ENCODE assay signal across 9 cellular contexts in the genomic region with DNA sequence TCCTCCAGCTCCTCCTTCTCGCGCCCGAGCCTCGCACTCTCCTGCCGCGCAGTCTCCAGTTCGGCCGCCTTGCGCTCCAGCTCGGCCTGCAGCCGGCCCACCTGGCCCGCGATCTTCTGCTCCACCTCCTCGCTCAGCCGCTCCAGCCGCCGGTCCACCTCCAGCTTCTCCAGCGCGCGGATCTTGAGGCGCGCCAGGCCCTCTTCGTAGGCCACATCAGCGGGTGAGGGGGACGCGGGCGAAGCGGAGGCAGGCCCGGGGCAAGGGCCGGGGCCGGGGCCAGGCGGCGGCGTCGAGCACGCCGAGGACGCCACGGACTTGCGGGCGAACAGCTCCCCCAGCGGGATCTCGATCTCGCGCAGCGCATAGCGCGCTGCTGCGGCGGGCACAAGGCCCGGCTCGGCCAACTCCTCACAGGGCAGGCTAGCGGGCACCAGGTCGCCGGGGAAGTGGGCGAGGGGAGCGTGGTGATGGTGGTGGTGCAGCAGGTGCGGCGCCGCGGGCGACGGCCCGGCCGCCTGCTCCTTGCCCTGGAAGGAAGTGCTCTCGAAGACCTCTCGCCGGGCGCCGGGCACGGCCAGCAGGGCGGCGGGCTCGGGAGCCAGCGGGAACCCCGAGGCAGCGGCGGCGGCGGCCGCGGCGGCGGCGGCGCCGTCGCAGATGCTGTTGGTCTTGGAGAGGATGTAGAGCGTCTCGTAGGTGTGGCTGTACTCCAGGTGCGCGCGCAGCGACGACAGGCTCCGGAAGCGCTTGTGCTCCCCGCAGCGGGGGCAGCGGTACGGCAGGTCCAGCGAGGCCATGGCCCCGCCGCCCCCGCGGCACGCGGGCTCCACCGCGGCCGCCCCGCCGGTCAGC. TPM values are rescaled to one million over a fixed set of nuclear protein-coding genes. Genes with fewer than 3 reads are reported as not detected.
A peak's percentile ranks its signal among the peaks of the same experiment; 100 is the strongest.
DNase-seq lines count a peak whose midpoint lies in the region; ATAC-seq and TF ChIP-seq lines count a peak whose summit lies in the region.
"Had no signal": no experiment of that assay in that cellular context is flagged by ENCODE, and none has a peak within 500 bp of the region (broad histone marks: within the 10 kb centered on the region; RNA-seq: fewer than 3 reads in every experiment).

No MANE protein-coding gene starts in this region.

- H3K27ac ChIP-seq in right atrium auricular region, result no peak overlapping the region
- no peak overlapping the region for H3K27ac ChIP-seq in Karpas-422 (ENCODE audit: low read length)
- H3K27ac ChIP-seq: BLaER1 treated with 17β-estradiol and CSF1 and Interleukin-3, amounts not matched to agents 10 nM and 100 nM had no signal

- H3K27ac Mint-ChIP-seq in activated B cell treated with CpG ODN at 0.5 μM for 24 hours, result no peak overlapping the region

- H3K36me3 Mint-ChIP-seq in activated B cell treated with CpG ODN at 0.5 μM for 24 hours (ENCODE audit: low read depth), result peaks cover 15% of the 10 kb centered on the region

- ATAC-seq in activated B cell treated with CpG ODN at 0.5 μM for 24 hours (ENCODE audit: low read depth), result peak; percentile 92

- H3K36me3 ChIP-seq in right atrium auricular region, result no peaks in the 10 kb centered on the region
- H3K36me3 ChIP-seq in Karpas-422 (ENCODE audit: insufficient read depth, low read length), result peaks cover 33% of the 10 kb centered on the region

- peaks cover 78% of the 10 kb centered on the region for H3K79me2 ChIP-seq in Karpas-422 (ENCODE audit: low read length)

- CTCF ChIA-PET in activated B cell treated with CpG ODN at 0.5 μM for 24 hours (lab: Charles Lee), result interaction anchor here (0.8 to 1.2 kb wide), 2 partner anchors 16 to 20 kb away, joined by 3 read pairs; no protein-coding TSS in a partner anchor

- peak overlapping the region; percentile 62 for H3K9ac ChIP-seq in Karpas-422 (ENCODE audit: low read length)
- H3K9ac ChIP-seq: BLaER1 treated with 17β-estradiol and CSF1 and Interleukin-3, amounts not matched to agents 10 nM and 100 nM had no signal

- DNase-seq in cardiac septum (ENCODE audit: low spot score), result peak; percentile 71
- no peak for DNase-seq in right atrium auricular region (ENCODE audit: low spot score)
- DNase-seq in Karpas-422, result peak; percentile 83
- DNase-seq in activated B cell treated with CpG ODN at 0.5 μM for 24 hours, result peak; percentile 54
- peak; percentile 75 for DNase-seq in central memory CD4-positive, alpha-beta T cell
- peak; percentile 77 for DNase-seq in mucosa of gallbladder (ENCODE audit: low spot score)
- peak; percentile 67 for DNase-seq in stimulated activated naive CD4-positive, alpha-beta T cell treated with Interleukin-2 at 50 U/mL for 16 hours (lab: John Stamatoyannopoulos, UW)
- no peak for DNase-seq in erythroblast (lab: John Stamatoyannopoulos, UW)

- no peak for TF ChIP-seq POLR2A in erythroblast (IDR thresholded peaks at IDR 0.05; ENCODE audit: low read length)

- no peaks in the 10 kb centered on the region for H3K9me3 Mint-ChIP-seq in activated B cell treated with CpG ODN at 0.5 μM for 24 hours

- POLR2A ChIA-PET in activated B cell treated with CpG ODN at 0.5 μM for 24 hours (lab: Charles Lee), result interaction anchor here (1.0 to 1.3 kb wide), 2 partner anchors 35 to 36 kb away, joined by 4 read pairs; a partner anchor contains a TSS

- H3K27me3 ChIP-seq in right atrium auricular region, result peaks cover 0 to 2% of the 10 kb centered on the region in 2 donors
- H3K27me3 ChIP-seq in Karpas-422 (ENCODE audit: low read length), result no peaks in the 10 kb centered on the region
- H3K27me3 ChIP-seq: BLaER1 treated with 17β-estradiol and CSF1 and Interleukin-3, amounts not matched to agents 10 nM and 100 nM had no signal

- H3K9me2 ChIP-seq in Karpas-422 (replicated peaks; ENCODE audit: insufficient read depth, low read length), result no peaks in the 10 kb centered on the region

- peak overlapping the region in 1 of 2 donors; percentile 9 for H3K4me3 ChIP-seq in right atrium auricular region
- peak overlapping the region; percentile 52; the same call in 1 of the 2 replicates for H3K4me3 ChIP-seq in Karpas-422 (ENCODE audit: low read length)
- H3K4me3 ChIP-seq: BLaER1 treated with 17β-estradiol and CSF1 and Interleukin-3, amounts not matched to agents 10 nM and 100 nM had no signal

- TF ChIP-seq CTCF in right atrium auricular region (IDR thresholded peaks at IDR 0.05) (no peak), activated B cell treated with CpG ODN at 0.5 μM for 24 hours (IDR thresholded peaks at IDR 0.05) (no peak)

- H3K4me1 ChIP-seq in right atrium auricular region, result peaks cover 0 to 7% of the 10 kb centered on the region in 2 donors
- H3K4me1 ChIP-seq in Karpas-422 (ENCODE audit: low read length), result peaks cover 11% of the 10 kb centered on the region; the same call in 1 of the 2 replicates

- intact Hi-C loops in cardiac septum (cut with DNase I) (no loop called here), activated B cell treated with CpG ODN at 0.5 μM for 24 hours (cut with micrococcal nuclease) (loop anchor here (1.0 to 2.0 kb wide), 3 partner anchors 15 to 36 kb away; a partner anchor contains a TSS)

- H3K9me3 ChIP-seq in right atrium auricular region (no peaks in the 10 kb centered on the region), Karpas-422 (ENCODE audit: low read length) (no peaks in the 10 kb centered on the region)
- H3K9me3 ChIP-seq: BLaER1 treated with 17β-estradiol and CSF1 and Interleukin-3, amounts not matched to agents 10 nM and 100 nM had no signal

- no peak overlapping the region for H2AFZ ChIP-seq in Karpas-422 (ENCODE audit: low read length)

- peaks cover 88% of the 10 kb centered on the region for H4K20me1 ChIP-seq in Karpas-422 (ENCODE audit: insufficient read depth, low read depth, low read length)

- H3K4me3 Mint-ChIP-seq in activated B cell treated with CpG ODN at 0.5 μM for 24 hours, result peak overlapping the region; percentile 44

- no peaks in the 10 kb centered on the region for H3K27me3 Mint-ChIP-seq in activated B cell treated with CpG ODN at 0.5 μM for 24 hours

- peak overlapping the region; percentile 61 for H3K4me2 ChIP-seq in Karpas-422 (ENCODE audit: low read depth, low read length, poor library complexity, severe bottlenecking)
- H3K4me2 ChIP-seq: BLaER1 treated with 17β-estradiol and CSF1 and Interleukin-3, amounts not matched to agents 10 nM and 100 nM had no signal

- peaks cover 18% of the 10 kb centered on the region for H3K4me1 Mint-ChIP-seq in activated B cell treated with CpG ODN at 0.5 μM for 24 hours

RNA-seq across cellular contexts. Expression of a gene that starts 15.2 kb away (rescaled TPM):
- total RNA-seq in cardiac septum (1.3 TPM), right atrium auricular region (1 to 10 TPM; 1.7 to 1.8 TPM), activated B cell treated with CpG ODN at 0.5 μM for 24 hours (21.4 and 25.7 TPM in 2 replicates), mucosa of gallbladder (8.5 TPM)
- total RNA-seq in Karpas-422 (2014; rRNA removed; shearing (Covaris generic); ENCODE audit: low replicate concordance), result 44.9 and 55.6 TPM in 2 replicates

RNA-seq across cellular contexts. Expression of a gene that starts 24.3 kb away (rescaled TPM):
- not detected for total RNA-seq in cardiac septum
- total RNA-seq in right atrium auricular region, result under 1 TPM in 1 of 2 donors, not detected in 1; 0.16 TPM
- total RNA-seq in Karpas-422 (2014; rRNA removed; shearing (Covaris generic); ENCODE audit: low replicate concordance), result 0.14 and 0.75 TPM in 2 replicates
- total RNA-seq in activated B cell treated with CpG ODN at 0.5 μM for 24 hours, result 0.20 TPM in 1 of 2 replicates, not detected in the other
- not detected for total RNA-seq in mucosa of gallbladder

RNA-seq across cellular contexts. Expression of a gene that starts 35.0 kb away (rescaled TPM):
- total RNA-seq in cardiac septum (186 TPM), right atrium auricular region (100 to 1,000 TPM; 154 to 191 TPM), activated B cell treated with CpG ODN at 0.5 μM for 24 hours (295 and 307 TPM in 2 replicates), mucosa of gallbladder (205 TPM)
- 482 and 608 TPM in 2 replicates for total RNA-seq in Karpas-422 (2014; rRNA removed; shearing (Covaris generic); ENCODE audit: low replicate concordance)

RNA-seq across cellular contexts. Expression of a gene that starts 36.0 kb away (rescaled TPM):
- total RNA-seq in cardiac septum (85.8 TPM), right atrium auricular region (100 to 1,000 TPM in 1 of 2 donors, 10 to 100 TPM in 1; 49.5 to 124 TPM), activated B cell treated with CpG ODN at 0.5 μM for 24 hours (4.6 and 4.7 TPM in 2 replicates), mucosa of gallbladder (20.8 TPM)
- 35.4 and 45.3 TPM in 2 replicates for total RNA-seq in Karpas-422 (2014; rRNA removed; shearing (Covaris generic); ENCODE audit: low replicate concordance)

RNA-seq across cellular contexts. Expression of a gene that starts 55.0 kb away (rescaled TPM):
- 24.7 TPM for total RNA-seq in cardiac septum
- 10 to 100 TPM; 11.4 to 12.5 TPM for total RNA-seq in right atrium auricular region
- 35.6 and 48.1 TPM in 2 replicates for total RNA-seq in Karpas-422 (2014; rRNA removed; shearing (Covaris generic); ENCODE audit: low replicate concordance)
- total RNA-seq in activated B cell treated with CpG ODN at 0.5 μM for 24 hours, result 35.7 and 37.8 TPM in 2 replicates
- 12.9 TPM for total RNA-seq in mucosa of gallbladder

Comparison
In these comparisons a context has a peak if more than half of its experiments do, and no peak if none do; other contexts are left out.
1. DNase-seq: peak in cardiac septum (single experiment), Karpas-422 (single experiment), activated B cell treated with CpG ODN at 0.5 μM for 24 hours (single experiment), central memory CD4-positive, alpha-beta T cell (single experiment), mucosa of gallbladder (single experiment) and stimulated activated naive CD4-positive, alpha-beta T cell treated with Interleukin-2 at 50 U/mL for 16 hours (single experiment); none in right atrium auricular region (single experiment) and erythroblast (0 of 2).